ENCODE assay signal across 1 cellular context in the genomic region with DNA sequence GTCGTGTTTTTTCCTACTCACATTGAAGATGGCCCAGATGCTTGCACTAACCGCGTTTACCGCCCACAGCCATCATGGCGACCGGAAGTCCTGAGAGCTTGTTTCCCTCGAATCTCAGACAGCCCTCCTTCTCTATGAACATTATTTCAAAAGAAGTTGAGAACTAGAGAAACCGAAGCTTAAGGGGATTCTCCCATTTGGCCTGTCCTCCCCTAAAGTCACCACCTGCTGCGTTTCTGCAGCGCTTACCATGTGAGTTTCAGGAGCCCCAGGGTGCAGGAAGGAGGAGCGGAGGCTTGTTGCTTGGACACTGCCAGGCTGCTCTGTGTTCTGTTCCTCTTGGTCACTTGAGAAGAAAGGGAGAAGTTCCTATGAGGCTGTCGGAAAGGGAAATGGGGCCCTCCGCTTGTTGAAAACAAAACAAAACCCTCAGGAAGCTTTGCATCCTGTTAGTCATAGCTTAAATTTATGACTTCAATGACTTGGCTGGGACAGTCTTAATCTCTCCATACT.
TF ChIP-seq lines count a peak whose summit lies in the region.

No MANE protein-coding gene starts in this region.

TF ChIP-seq in GM23338, 12 proteins besides CTCF, POLR2A, EP300 and RAD21 (continued from another document):
- TF ChIP-seq, protein P1, sequence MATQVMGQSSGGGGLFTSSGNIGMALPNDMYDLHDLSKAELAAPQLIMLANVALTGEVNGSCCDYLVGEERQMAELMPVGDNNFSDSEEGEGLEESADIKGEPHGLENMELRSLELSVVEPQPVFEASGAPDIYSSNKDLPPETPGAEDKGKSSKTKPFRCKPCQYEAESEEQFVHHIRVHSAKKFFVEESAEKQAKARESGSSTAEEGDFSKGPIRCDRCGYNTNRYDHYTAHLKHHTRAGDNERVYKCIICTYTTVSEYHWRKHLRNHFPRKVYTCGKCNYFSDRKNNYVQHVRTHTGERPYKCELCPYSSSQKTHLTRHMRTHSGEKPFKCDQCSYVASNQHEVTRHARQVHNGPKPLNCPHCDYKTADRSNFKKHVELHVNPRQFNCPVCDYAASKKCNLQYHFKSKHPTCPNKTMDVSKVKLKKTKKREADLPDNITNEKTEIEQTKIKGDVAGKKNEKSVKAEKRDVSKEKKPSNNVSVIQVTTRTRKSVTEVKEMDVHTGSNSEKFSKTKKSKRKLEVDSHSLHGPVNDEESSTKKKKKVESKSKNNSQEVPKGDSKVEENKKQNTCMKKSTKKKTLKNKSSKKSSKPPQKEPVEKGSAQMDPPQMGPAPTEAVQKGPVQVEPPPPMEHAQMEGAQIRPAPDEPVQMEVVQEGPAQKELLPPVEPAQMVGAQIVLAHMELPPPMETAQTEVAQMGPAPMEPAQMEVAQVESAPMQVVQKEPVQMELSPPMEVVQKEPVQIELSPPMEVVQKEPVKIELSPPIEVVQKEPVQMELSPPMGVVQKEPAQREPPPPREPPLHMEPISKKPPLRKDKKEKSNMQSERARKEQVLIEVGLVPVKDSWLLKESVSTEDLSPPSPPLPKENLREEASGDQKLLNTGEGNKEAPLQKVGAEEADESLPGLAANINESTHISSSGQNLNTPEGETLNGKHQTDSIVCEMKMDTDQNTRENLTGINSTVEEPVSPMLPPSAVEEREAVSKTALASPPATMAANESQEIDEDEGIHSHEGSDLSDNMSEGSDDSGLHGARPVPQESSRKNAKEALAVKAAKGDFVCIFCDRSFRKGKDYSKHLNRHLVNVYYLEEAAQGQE (IDR thresholded peaks at IDR 0.05; ENCODE audit: unreplicated experiment), result no peak
- TF ChIP-seq STAT1 (IDR thresholded peaks at IDR 0.05; ENCODE audit: unreplicated experiment), result no peak
